Comparison of ENCODE assay signal across 28 cellular contexts in genomic region chr3:183794452-183794851, GRCh38. TPM values are rescaled to one million over a fixed set of nuclear protein-coding genes. Genes with fewer than 3 reads are reported as not detected.
"Had no signal": no experiment of that assay in that cellular context is flagged by ENCODE, and none has a peak within 500 bp of the region (broad histone marks: within the 10 kb centered on the region; RNA-seq: fewer than 3 reads in every experiment).

No MANE protein-coding gene starts in this region.

- H3K4me3 Mint-ChIP-seq: activated CD8-positive, alpha-beta memory T cell treated with anti-CD3 and anti-CD28 coated beads, Interleukin-2, amount 10 ng/mL, durations not matched to agents 7 days and 5 days; activated CD8-positive, alpha-beta T cell treated with anti-CD3 and anti-CD28 coated beads for 36 hours; central memory CD8-positive, alpha-beta T cell; endodermal cell; naive B cell; neural crest cell; T-cell had no signal

- DNase-seq: activated CD4-positive, alpha-beta T cell treated with anti-CD3 and anti-CD28 coated beads for 48 hours; activated CD4-positive, CD25-positive, alpha-beta regulatory T cell; activated CD8-positive, alpha-beta memory T cell treated with anti-CD3 and anti-CD28 coated beads, Interleukin-2, amount 10 ng/mL, durations not matched to agents 7 days and 5 days; activated CD8-positive, alpha-beta T cell treated with anti-CD3 and anti-CD28 coated beads for 36 hours; activated T-cell treated with anti-CD3 and anti-CD28 coated beads for 4 hours; aorta; brain microvascular endothelial cell; endodermal cell; esophagus squamous epithelium; gastrocnemius medialis; left cardiac atrium; lower lobe of right lung; mesendoderm; mucosa of descending colon; naive B cell; occipital lobe; stimulated activated CD4-positive, alpha-beta T cell treated with anti-CD3 and anti-CD28 coated beads, Interleukin-4, amount 100 ng/mL, for 1 hour; stimulated activated naive CD4-positive, alpha-beta T cell treated with Interleukin-2 at 50 U/mL for 16 hours; T-cell; T-helper 9 cell; upper lobe of right lung had no signal

- H3K27ac Mint-ChIP-seq: activated CD8-positive, alpha-beta T cell treated with anti-CD3 and anti-CD28 coated beads for 36 hours; endodermal cell; naive B cell; T-cell had no signal

- H3K27ac ChIP-seq: brain microvascular endothelial cell, coronary artery, esophagus squamous epithelium, gastrocnemius medialis, lower lobe of right lung, spleen, thyroid gland, upper lobe of right lung had no signal

- H3K9me3 ChIP-seq: esophagus squamous epithelium, gastrocnemius medialis, lower lobe of right lung, mucosa of descending colon, spleen, thyroid gland, upper lobe of right lung had no signal

- H3K4me1 ChIP-seq: esophagus squamous epithelium, gastrocnemius medialis, lower lobe of right lung, spleen, thyroid gland, upper lobe of right lung had no signal

- H3K27me3 Mint-ChIP-seq: activated CD8-positive, alpha-beta memory T cell treated with anti-CD3 and anti-CD28 coated beads, Interleukin-2, amount 10 ng/mL, durations not matched to agents 7 days and 5 days; activated CD8-positive, alpha-beta T cell treated with anti-CD3 and anti-CD28 coated beads for 36 hours; central memory CD8-positive, alpha-beta T cell; naive B cell; T-cell had no signal

- H3K9me3 Mint-ChIP-seq: activated CD8-positive, alpha-beta T cell treated with anti-CD3 and anti-CD28 coated beads for 36 hours; activated naive CD4-positive, alpha-beta T cell treated with anti-CD3 and anti-CD28 coated beads, Interleukin-2, amount 50 U/mL, for 72 hours; central memory CD8-positive, alpha-beta T cell; endodermal cell; naive B cell; neural crest cell; T-cell had no signal

- H3K4me3 ChIP-seq: coronary artery, esophagus squamous epithelium, gastrocnemius medialis, lower lobe of right lung, mucosa of descending colon, spleen, thyroid gland, upper lobe of right lung had no signal

- H3K4me1 Mint-ChIP-seq: central memory CD8-positive, alpha-beta T cell; endodermal cell; naive B cell had no signal

- ATAC-seq: activated CD8-positive, alpha-beta memory T cell treated with anti-CD3 and anti-CD28 coated beads, Interleukin-2, amount 10 ng/mL, durations not matched to agents 7 days and 5 days; activated CD8-positive, alpha-beta T cell treated with anti-CD3 and anti-CD28 coated beads for 36 hours; activated naive CD4-positive, alpha-beta T cell treated with anti-CD3 and anti-CD28 coated beads, Interleukin-2, amount 50 U/mL, for 72 hours; gastrocnemius medialis; lower lobe of right lung; mucosa of descending colon; SK-N-SH treated with all-trans-retinoic acid at 6 μM for 48 hours; T-cell; upper lobe of right lung had no signal

- H3K27me3 ChIP-seq: brain microvascular endothelial cell, esophagus squamous epithelium, gastrocnemius medialis, spleen, thyroid gland, upper lobe of right lung had no signal

RNA-seq across cellular contexts. Expression of gene MAP6D1, which starts 30.9 kb away (rescaled TPM):
- polyA plus RNA-seq: aorta had no signal
